Comparison of ENCODE assay signal across 1 cellular context in the genomic region with DNA sequence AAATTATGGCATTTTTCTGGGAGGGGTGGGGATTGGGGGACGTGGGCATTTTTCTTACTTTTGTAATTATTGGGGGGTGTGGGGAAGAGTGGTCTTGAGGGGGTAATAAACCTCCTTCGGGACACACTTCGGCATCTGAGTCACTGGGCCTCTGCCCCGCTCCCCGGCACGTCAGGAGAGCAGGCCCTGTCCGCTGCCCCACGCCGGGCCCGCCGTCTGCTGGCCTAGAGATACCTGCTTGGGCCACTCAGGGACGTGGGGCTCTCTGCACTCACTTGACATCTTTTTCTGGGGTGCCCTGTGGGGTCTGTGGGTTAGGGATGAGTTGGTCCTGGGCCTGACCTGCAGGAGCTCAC.
TF ChIP-seq lines count a peak whose summit lies in the region.

No MANE protein-coding gene starts in this region.

TF ChIP-seq in H1, 55 proteins besides CTCF, POLR2A, EP300 and RAD21:
- TF ChIP-seq NANOG (IDR thresholded peaks at IDR 0.05; ENCODE audit: insufficient read depth, low read depth, low read length, poor library complexity, severe bottlenecking), result no peak
- no peak for TF ChIP-seq SP2 (IDR thresholded peaks at IDR 0.05; ENCODE audit: low read length)
- no peak for TF ChIP-seq SP1 (IDR thresholded peaks at IDR 0.05; ENCODE audit: low read depth, low read length)
- TF ChIP-seq, protein P1, sequence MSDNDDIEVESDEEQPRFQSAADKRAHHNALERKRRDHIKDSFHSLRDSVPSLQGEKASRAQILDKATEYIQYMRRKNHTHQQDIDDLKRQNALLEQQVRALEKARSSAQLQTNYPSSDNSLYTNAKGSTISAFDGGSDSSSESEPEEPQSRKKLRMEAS (IDR thresholded peaks at IDR 0.05), result no peak
- no peak for TF ChIP-seq CHD2 (IDR thresholded peaks at IDR 0.05; ENCODE audit: low read length)
